Comparison of ENCODE assay signal across 1 cellular context in genomic region chr3:139533781-139534443, GRCh38.
TF ChIP-seq lines count a peak whose summit lies in the region.

No MANE protein-coding gene starts in this region.

TF ChIP-seq in HEK293, 187 proteins besides CTCF, POLR2A, EP300 and RAD21 (continued from another document and continues in another):
- TF ChIP-seq ZFP3 (tag by site-specific recombination; IDR thresholded peaks at IDR 0.05; ENCODE audit: low read depth) (no peak), BCL6B (tag by site-specific recombination; IDR thresholded peaks at IDR 0.05) (no peak), ZNF133 (tag by site-specific recombination; IDR thresholded peaks at IDR 0.05) (no peak), GFI1B (tag by site-specific recombination; IDR thresholded peaks at IDR 0.05) (peak; percentile 69; the same call in 1 of the 2 replicates), KLF16 (tag by site-specific recombination; IDR thresholded peaks at IDR 0.05) (no peak), ZNF366 (tag by site-specific recombination; conservative IDR thresholded peaks at IDR 0.05) (peak; percentile 84), GLIS2 (tag by site-specific recombination; IDR thresholded peaks at IDR 0.05) (no peak), ZBTB17 (tag by site-specific recombination; IDR thresholded peaks at IDR 0.05) (peak; percentile 78), KLF17 (tag by site-specific recombination; IDR thresholded peaks at IDR 0.05) (peak; percentile 57; the same call in 1 of the 2 replicates), HOXD13 (CRISPR knock-in tag; IDR thresholded peaks at IDR 0.05; ENCODE audit: borderline replicate concordance) (peak; percentile 53; the same call in 1 of the 2 replicates), PRDM4 (tag by site-specific recombination; IDR thresholded peaks at IDR 0.05) (peak; percentile 79), ZNF768 (tag by site-specific recombination; IDR thresholded peaks at IDR 0.05) (no peak), INSM2 (tag by site-specific recombination; IDR thresholded peaks at IDR 0.05) (peak; percentile 68), ZSCAN18 (tag by site-specific recombination; IDR thresholded peaks at IDR 0.05) (no peak), ZIC2 (tag by site-specific recombination; IDR thresholded peaks at IDR 0.05) (peak; percentile 72), ZNF501 (tag by site-specific recombination; IDR thresholded peaks at IDR 0.05) (no peak), ZNF391 (tag by site-specific recombination; IDR thresholded peaks at IDR 0.05; ENCODE audit: borderline replicate concordance, low read depth) (no peak), ZNF302 (tag by site-specific recombination; IDR thresholded peaks at IDR 0.05; ENCODE audit: low read depth) (no peak), ZNF692 (tag by site-specific recombination; IDR thresholded peaks at IDR 0.05) (no peak), MZF1 (tag by site-specific recombination; IDR thresholded peaks at IDR 0.05; ENCODE audit: borderline replicate concordance) (peak; percentile 41; the same call in 1 of the 2 replicates), ZNF658 (tag by site-specific recombination; IDR thresholded peaks at IDR 0.05) (no peak), ZNF610 (tag by site-specific recombination; IDR thresholded peaks at IDR 0.05; ENCODE audit: borderline replicate concordance) (no peak), IKZF3 (tag by site-specific recombination; IDR thresholded peaks at IDR 0.05) (peak; percentile 84), ZSCAN30 (tag by site-specific recombination; IDR thresholded peaks at IDR 0.05) (0 out of 2 replicates have a peak, but pooled peaks have one; percentile 11), ZNF24 (tag by site-specific recombination; IDR thresholded peaks at IDR 0.05) (0 out of 2 replicates have a peak, but pooled peaks have one; percentile 42), ZNF704 (tag by site-specific recombination; IDR thresholded peaks at IDR 0.05) (no peak), PRDM6 (tag by site-specific recombination; IDR thresholded peaks at IDR 0.05) (peak; percentile 75), TRIM28 (IDR thresholded peaks at IDR 0.05; ENCODE audit: borderline replicate concordance, low read length) (no peak), ZNF280C (tag by site-specific recombination; IDR thresholded peaks at IDR 0.05) (no peak), ZNF48 (tag by site-specific recombination; IDR thresholded peaks at IDR 0.05) (no peak), ZNF132 (tag by site-specific recombination; IDR thresholded peaks at IDR 0.05; ENCODE audit: borderline replicate concordance) (no peak), PBX3 (CRISPR knock-in tag; IDR thresholded peaks at IDR 0.05) (no peak), KLF7 (tag by site-specific recombination; IDR thresholded peaks at IDR 0.05; ENCODE audit: borderline replicate concordance) (peak; percentile 45; the same call in 1 of the 2 replicates), ZNF549 (tag by site-specific recombination; IDR thresholded peaks at IDR 0.05) (no peak), PATZ1 (tag by site-specific recombination; IDR thresholded peaks at IDR 0.05) (peak; percentile 52; the same call in 1 of the 2 replicates), MEIS1 (CRISPR knock-in tag; IDR thresholded peaks at IDR 0.05; ENCODE audit: borderline replicate concordance) (no peak), ZNF777 (tag by site-specific recombination; IDR thresholded peaks at IDR 0.05; ENCODE audit: borderline replicate concordance) (no peak), ZNF18 (tag by site-specific recombination; IDR thresholded peaks at IDR 0.05) (no peak), ZNF621 (tag by site-specific recombination; IDR thresholded peaks at IDR 0.05) (no peak), SCRT1 (tag by site-specific recombination; IDR thresholded peaks at IDR 0.05; ENCODE audit: borderline replicate concordance) (peak; percentile 37; the same call in 1 of the 2 replicates)
